32 cellular contexts compared by ENCODE assay signal in the genomic region with DNA sequence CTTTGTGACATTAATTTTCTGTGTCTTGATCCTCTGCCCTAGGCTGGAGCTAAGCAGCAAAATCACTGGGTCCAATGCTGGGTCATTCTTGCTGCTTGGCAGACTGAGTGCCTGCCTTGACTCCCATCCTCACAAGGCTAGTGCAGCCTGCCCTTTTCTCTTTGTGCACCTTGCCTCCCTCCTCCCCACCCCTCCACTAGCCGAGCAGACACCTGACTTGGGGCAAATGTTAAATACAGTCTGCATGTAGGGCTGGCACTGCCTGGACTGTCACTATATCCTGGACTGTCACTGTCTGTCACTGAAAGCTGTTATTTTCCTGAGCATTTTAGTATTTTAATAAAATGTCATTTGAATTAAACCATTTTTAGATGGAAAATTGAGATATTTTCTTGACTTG. TPM values are rescaled to one million over a fixed set of nuclear protein-coding genes. Genes with fewer than 3 reads are reported as not detected.
A peak's percentile ranks its signal among the peaks of the same experiment; 100 is the strongest.
DNase-seq lines count a peak whose midpoint lies in the region; ATAC-seq and TF ChIP-seq lines count a peak whose summit lies in the region.
"Had no signal": no experiment of that assay in that cellular context is flagged by ENCODE, and none has a peak within 500 bp of the region (broad histone marks: within the 10 kb centered on the region; RNA-seq: fewer than 3 reads in every experiment).

No MANE protein-coding gene starts in this region.

- WGBS in adipose tissue, 3 donors, result 75 to 95% (median 94%) methylated on average over 1 of the region's 1 CpG
- WGBS in thyroid gland, 2 donors, result 86 to 87% methylated on average over 1 of the region's 1 CpG

- peaks cover 0 to 9% (median 4%) of the 10 kb centered on the region in 3 donors for H3K27me3 Mint-ChIP-seq in immature natural killer cell (ENCODE audit: low read depth in 3 of 3)
- H3K27me3 Mint-ChIP-seq: activated CD4-positive, alpha-beta memory T cell treated with anti-CD3 and anti-CD28 coated beads for 36 hours; activated naive CD4-positive, alpha-beta T cell treated with anti-CD3 and anti-CD28 coated beads, Interleukin-2, amount 10 ng/mL, durations not matched to agents 7 days and 5 days; activated T-helper 17 cell treated with anti-CD3 and anti-CD28 coated beads, Interleukin-2, amount 50 U/mL, for 72 hours; IgD-negative memory B cell; naive thymus-derived CD8-positive, alpha-beta T cell; stimulated activated naive CD8-positive, alpha-beta T cell treated with anti-CD3 and anti-CD28 coated beads, Interleukin-15, amount 100 ng/mL, for 72 hours had no signal

- ATAC-seq in thoracic aorta (ENCODE audit: insufficient number of reproducible peaks, low FRiP score, low read depth) (no peak), GM18907 (IDR thresholded peaks at IDR 0.05; ENCODE audit: unreplicated experiment) (no peak)
- ATAC-seq: activated T-helper 17 cell treated with anti-CD3 and anti-CD28 coated beads, Interleukin-2, amount 50 U/mL, for 72 hours; esophagus mucosa; naive thymus-derived CD8-positive, alpha-beta T cell; stimulated activated naive CD8-positive, alpha-beta T cell treated with anti-CD3 and anti-CD28 coated beads, Interleukin-15, amount 100 ng/mL, for 72 hours had no signal

- DNase-seq in coronary artery (ENCODE audit: low spot score) (no peak), immature natural killer cell (no peak), thoracic aorta (ENCODE audit: low spot score) (no peak), thyroid gland (no peak), NCI-H82 (lab: John Stamatoyannopoulos, UW) (no peak)
- DNase-seq: activated CD4-positive, alpha-beta memory T cell treated with anti-CD3 and anti-CD28 coated beads for 36 hours; activated CD4-positive, alpha-beta T cell treated with anti-CD3 and anti-CD28 coated beads for 1 hour; activated CD8-positive, alpha-beta memory T cell treated with anti-CD3 and anti-CD28 coated beads, Interleukin-2, amount 50 U/mL, for 48 hours; activated naive CD4-positive, alpha-beta T cell treated with anti-CD3 and anti-CD28 coated beads, Interleukin-2, amount 10 ng/mL, durations not matched to agents 7 days and 5 days; amniotic stem cell; DMS79 treated with DMSO at 0.1 percent for 48 hours; endodermal cell; GF-D8; GOT3; head of caudate nucleus; kidney; naive thymus-derived CD8-positive, alpha-beta T cell; NCI-H1048; NCI-H187; NCI-H2171; ovary; retina; SJCRH30; stimulated activated CD8-positive, alpha-beta memory T cell treated with anti-CD3 and anti-CD28 coated beads, Interleukin-4, amount 100 ng/mL, for 48 hours; stimulated activated naive CD8-positive, alpha-beta T cell treated with anti-CD3 and anti-CD28 coated beads, Interleukin-15, amount 100 ng/mL, for 72 hours; SW 1271 had no signal

- H3K36me3 Mint-ChIP-seq in immature natural killer cell, result peaks cover 5 to 18% (median 9%) of the 10 kb centered on the region in 3 donors

- H3K4me3 ChIP-seq in coronary artery (no peak overlapping the region), thoracic aorta (no peak overlapping the region), thyroid gland (replicated peaks in 1 of 3) (no peak overlapping the region)
- H3K4me3 ChIP-seq: ovary, SJCRH30 had no signal

- H3K9me3 ChIP-seq in thoracic aorta, result no peaks in the 10 kb centered on the region
- no peaks in the 10 kb centered on the region for H3K9me3 ChIP-seq in thyroid gland
- H3K9me3 ChIP-seq: ovary, SJCRH30 had no signal

- H3K27ac ChIP-seq in adipose tissue (ENCODE audit: low read depth, low read length), result peak overlapping the region; percentile 26
- peak overlapping the region; percentile 68 to 84 for H3K27ac ChIP-seq in coronary artery
- H3K27ac ChIP-seq in thoracic aorta, result peak overlapping the region; percentile 37 to 52
- H3K27ac ChIP-seq in thyroid gland, result peak overlapping the region in 1 of 3 donors; percentile 15
- H3K27ac ChIP-seq: ovary, SJCRH30 had no signal

- peaks cover 31 to 61% of the 10 kb centered on the region in 2 donors for H3K4me1 ChIP-seq in thoracic aorta (ENCODE audit: control insufficient read depth in 1 of 2, low read depth in 2 of 2)
- H3K4me1 ChIP-seq in thyroid gland, result peaks cover 9 to 18% of the 10 kb centered on the region in 2 donors

- no peak overlapping the region for H3K4me3 Mint-ChIP-seq in immature natural killer cell
- H3K4me3 Mint-ChIP-seq: activated CD4-positive, alpha-beta memory T cell treated with anti-CD3 and anti-CD28 coated beads for 36 hours; activated naive CD4-positive, alpha-beta T cell treated with anti-CD3 and anti-CD28 coated beads, Interleukin-2, amount 10 ng/mL, durations not matched to agents 7 days and 5 days; activated T-helper 17 cell treated with anti-CD3 and anti-CD28 coated beads, Interleukin-2, amount 50 U/mL, for 72 hours; CD14-positive monocyte; endodermal cell; IgD-negative memory B cell; stimulated activated naive CD8-positive, alpha-beta T cell treated with anti-CD3 and anti-CD28 coated beads, Interleukin-15, amount 100 ng/mL, for 72 hours had no signal

- peak overlapping the region in 4 of 6 donors; percentile 40 to 74 (median 68) for H3K27ac Mint-ChIP-seq in immature natural killer cell
- H3K27ac Mint-ChIP-seq: activated CD4-positive, alpha-beta memory T cell treated with anti-CD3 and anti-CD28 coated beads for 36 hours; activated naive CD4-positive, alpha-beta T cell treated with anti-CD3 and anti-CD28 coated beads, Interleukin-2, amount 10 ng/mL, durations not matched to agents 7 days and 5 days; activated T-helper 17 cell treated with anti-CD3 and anti-CD28 coated beads, Interleukin-2, amount 50 U/mL, for 72 hours; endodermal cell; stimulated activated naive CD8-positive, alpha-beta T cell treated with anti-CD3 and anti-CD28 coated beads, Interleukin-15, amount 100 ng/mL, for 72 hours had no signal

- intact Hi-C loops in thyroid gland (cut with DNase I), result no loop called here

- H3K9me3 Mint-ChIP-seq in immature natural killer cell, result no peaks in the 10 kb centered on the region
- H3K9me3 Mint-ChIP-seq: activated CD4-positive, alpha-beta memory T cell treated with anti-CD3 and anti-CD28 coated beads for 36 hours; activated naive CD4-positive, alpha-beta T cell treated with anti-CD3 and anti-CD28 coated beads, Interleukin-2, amount 10 ng/mL, durations not matched to agents 7 days and 5 days; activated T-helper 17 cell treated with anti-CD3 and anti-CD28 coated beads, Interleukin-2, amount 50 U/mL, for 72 hours; CD14-positive monocyte; endodermal cell; IgD-negative memory B cell; naive thymus-derived CD8-positive, alpha-beta T cell; stimulated activated naive CD8-positive, alpha-beta T cell treated with anti-CD3 and anti-CD28 coated beads, Interleukin-15, amount 100 ng/mL, for 72 hours had no signal

- TF ChIP-seq CTCF in coronary artery (IDR thresholded peaks at IDR 0.05), result no peak
- TF ChIP-seq CTCF in thoracic aorta (IDR thresholded peaks at IDR 0.05), result no peak
- TF ChIP-seq CTCF in thyroid gland (IDR thresholded peaks at IDR 0.05), result no peak

- no peak for TF ChIP-seq POLR2A in thyroid gland (IDR thresholded peaks at IDR 0.05)

- H3K36me3 ChIP-seq in thoracic aorta (no peaks in the 10 kb centered on the region), thyroid gland (no peaks in the 10 kb centered on the region)
- H3K36me3 ChIP-seq: ovary, SJCRH30 had no signal

- H3K27me3 ChIP-seq in thoracic aorta (replicated peaks; ENCODE audit: insufficient read depth), result no peaks in the 10 kb centered on the region
- H3K27me3 ChIP-seq in thyroid gland, result no peaks in the 10 kb centered on the region
- H3K27me3 ChIP-seq: ovary, SJCRH30 had no signal

- H3K4me1 Mint-ChIP-seq in immature natural killer cell, result peaks cover 75 to 98% of the 10 kb centered on the region in 2 donors
- H3K4me1 Mint-ChIP-seq: activated naive CD4-positive, alpha-beta T cell treated with anti-CD3 and anti-CD28 coated beads, Interleukin-2, amount 10 ng/mL, durations not matched to agents 7 days and 5 days had no signal

RNA-seq across cellular contexts. Expression of a gene that starts 33.4 kb away (rescaled TPM):
- 10 to 100 TPM in 2 of 3 donors, 1 to 10 TPM in 1; 7.2 to 17.1 (median 10.8) TPM for polyA plus RNA-seq in adipose tissue
- 100 to 1,000 TPM; 134 to 265 (median 224) TPM for polyA plus RNA-seq in immature natural killer cell
- 10 to 100 TPM; 31.8 to 54.2 TPM for total RNA-seq in thoracic aorta
- 10 to 100 TPM; 22.6 to 38.1 (median 28.8) TPM for total RNA-seq in thyroid gland
